In the genomic region with DNA sequence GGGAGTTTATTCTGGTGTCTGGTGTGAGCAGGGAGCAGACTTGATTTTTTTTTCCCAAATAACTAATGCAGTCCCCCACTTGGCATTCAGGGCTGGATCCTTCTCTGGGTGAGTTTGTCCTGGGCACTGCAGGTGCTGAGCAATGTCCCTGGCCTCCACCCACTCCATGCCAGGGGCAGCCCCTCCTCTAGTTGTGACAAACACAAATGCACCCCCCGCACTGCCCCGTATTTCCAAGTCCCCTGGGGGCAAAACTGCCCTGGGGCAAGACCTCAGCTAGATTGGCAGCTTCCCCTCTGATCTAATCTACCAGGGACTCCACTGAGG, we compare ENCODE assay signal across 8 cellular contexts. TPM values are rescaled to one million over a fixed set of nuclear protein-coding genes. Genes with fewer than 3 reads are reported as not detected.
DNase-seq lines count a peak whose midpoint lies in the region; ATAC-seq, FAIRE-seq and TF ChIP-seq lines count a peak whose summit lies in the region.

No MANE protein-coding gene starts in this region.

- intact Hi-C loops in kidney (cut with DNase I): no loop called here

- no peaks in the 10 kb centered on the region for H4K20me1 ChIP-seq in Karpas-422 (ENCODE audit: insufficient read depth, low read depth, low read length)
- peaks cover 48% of the 10 kb centered on the region for H4K20me1 ChIP-seq in smooth muscle cell (ENCODE audit: low read depth)

- H3K27ac ChIP-seq in Karpas-422 (ENCODE audit: low read length) (peak overlapping the region; percentile 99), duodenal mucosa (ENCODE audit: low read depth, low read length) (peak overlapping the region; percentile 32), smooth muscle cell (ENCODE audit: low read depth) (peak overlapping the region; percentile 53), kidney (ENCODE audit: low read depth in 2 of 2, low read length in 2 of 2) (peak overlapping the region in 1 of 2 donors; percentile 47)

- H3K4me3 ChIP-seq in Karpas-422 (ENCODE audit: low read length) (peak overlapping the region; percentile 58), duodenal mucosa (ENCODE audit: low read depth in 1 of 2, low read length in 2 of 2) (no peak overlapping the region), smooth muscle cell (no peak overlapping the region), kidney (ENCODE audit: low read length in 2 of 2) (no peak overlapping the region)

- peak overlapping the region; percentile 70 for H3K4me2 ChIP-seq in Karpas-422 (ENCODE audit: low read depth, low read length, poor library complexity, severe bottlenecking)
- H3K4me2 ChIP-seq in smooth muscle cell: peak overlapping the region; percentile 26

- H3K9ac ChIP-seq in Karpas-422 (ENCODE audit: low read length) (peak overlapping the region; percentile 79), duodenal mucosa (ENCODE audit: low read depth in 1 of 2, low read length in 2 of 2) (peak overlapping the region in 1 of 2 donors; percentile 6), smooth muscle cell (ENCODE audit: low read depth) (peak overlapping the region; percentile 4), kidney (ENCODE audit: low read length in 2 of 2) (no peak overlapping the region)

- peaks cover 99% of the 10 kb centered on the region for H3K4me1 ChIP-seq in Karpas-422 (ENCODE audit: low read length)
- H3K4me1 ChIP-seq in duodenal mucosa (ENCODE audit: control insufficient read depth in 1 of 2, insufficient read depth in 2 of 2, low read length in 2 of 2): peaks cover 26 to 55% of the 10 kb centered on the region in 2 donors
- peaks cover 3% of the 10 kb centered on the region for H3K4me1 ChIP-seq in smooth muscle cell (ENCODE audit: low read depth)
- peaks cover 0 to 9% of the 10 kb centered on the region in 2 donors for H3K4me1 ChIP-seq in kidney (ENCODE audit: control insufficient read depth in 1 of 2, insufficient read depth in 1 of 2, low read depth in 1 of 2, low read length in 2 of 2)

- H3K27me3 ChIP-seq in Karpas-422 (ENCODE audit: low read length): no peaks in the 10 kb centered on the region
- no peaks in the 10 kb centered on the region for H3K27me3 ChIP-seq in duodenal mucosa (ENCODE audit: control insufficient read depth in 1 of 2, insufficient read depth in 2 of 2, low read length in 2 of 2)
- no peaks in the 10 kb centered on the region for H3K27me3 ChIP-seq in smooth muscle cell (ENCODE audit: low read depth)

- DNase-seq in Karpas-422 (no peak), smooth muscle cell (lab: John Stamatoyannopoulos, UW; ENCODE audit: unreplicated experiment) (no peak), kidney glomerular epithelial cell (lab: John Stamatoyannopoulos, UW) (no peak), kidney (no peak), DMS53 (lab: John Stamatoyannopoulos, UW) (no peak), NCI-H2107 (lab: John Stamatoyannopoulos, UW) (no peak)

- TF ChIP-seq CTCF in smooth muscle cell (IDR thresholded peaks at IDR 0.05; ENCODE audit: borderline replicate concordance, insufficient read depth, poor library complexity, severe bottlenecking): no peak
- TF ChIP-seq CTCF in kidney (IDR thresholded peaks at IDR 0.05; ENCODE audit: borderline replicate concordance, extremely low read depth, insufficient read depth): no peak

- peaks cover 29% of the 10 kb centered on the region for H3K79me2 ChIP-seq in Karpas-422 (ENCODE audit: low read length)
- peaks cover 59% of the 10 kb centered on the region for H3K79me2 ChIP-seq in smooth muscle cell (ENCODE audit: low read depth)

- H3K9me3 ChIP-seq in Karpas-422 (ENCODE audit: low read length) (no peaks in the 10 kb centered on the region), duodenal mucosa (ENCODE audit: control insufficient read depth in 1 of 2, low read length in 2 of 2) (no peaks in the 10 kb centered on the region), smooth muscle cell (replicated peaks; ENCODE audit: low read depth) (no peaks in the 10 kb centered on the region), kidney (ENCODE audit: control insufficient read depth in 1 of 2, low read length in 2 of 2) (no peaks in the 10 kb centered on the region)

- H3K9me2 ChIP-seq in Karpas-422 (replicated peaks; ENCODE audit: insufficient read depth, low read length): no peaks in the 10 kb centered on the region

- ATAC-seq in GM18861 (IDR thresholded peaks at IDR 0.05; ENCODE audit: unreplicated experiment): peak; percentile 0

- H3F3A ChIP-seq in smooth muscle cell (ENCODE audit: low read depth): no peaks in the 10 kb centered on the region

- H3K36me3 ChIP-seq in Karpas-422 (ENCODE audit: insufficient read depth, low read length) (peaks cover 25% of the 10 kb centered on the region), duodenal mucosa (ENCODE audit: control insufficient read depth in 1 of 2, insufficient read depth in 2 of 2, low read length in 2 of 2) (no peaks in the 10 kb centered on the region), smooth muscle cell (ENCODE audit: low read depth) (no peaks in the 10 kb centered on the region), kidney (ENCODE audit: control insufficient read depth in 1 of 2, insufficient read depth in 2 of 2, low read length in 2 of 2) (no peaks in the 10 kb centered on the region)

- H2AFZ ChIP-seq in Karpas-422 (ENCODE audit: low read length): no peak overlapping the region
- H2AFZ ChIP-seq in smooth muscle cell (ENCODE audit: low read depth): no peak overlapping the region

- WGBS in smooth muscle cell (ENCODE audit: low lambda C conversion rate): 84% methylated on average over 2 of the region's 2 CpGs

- FAIRE-seq in kidney (lab: Jason Lieb, UNC): no peak

RNA-seq across cellular contexts. Expression of gene MOB3A, which starts 6.4 kb away (rescaled TPM):
- 153 and 219 TPM in 2 replicates for total RNA-seq in Karpas-422 (2014; rRNA removed; shearing (Covaris generic); ENCODE audit: low replicate concordance)
- total RNA-seq in smooth muscle cell (11.2 and 13.5 TPM in 2 replicates), kidney (59.7 TPM)
- polyA plus RNA-seq in smooth muscle cell (23.8 and 32.9 TPM in 2 replicates), kidney (ENCODE audit: insufficient read depth, low read depth, low replicate concordance) (16.9 TPM)

RNA-seq across cellular contexts. Expression of gene IZUMO4, which starts 7.0 kb away (rescaled TPM):
- total RNA-seq in Karpas-422 (2014; rRNA removed; shearing (Covaris generic); ENCODE audit: low replicate concordance): 285 and 487 TPM in 2 replicates
- total RNA-seq in smooth muscle cell (1.6 and 1.8 TPM in 2 replicates), kidney (4.3 TPM)
- polyA plus RNA-seq in smooth muscle cell (0.48 and 0.58 TPM in 2 replicates), kidney (ENCODE audit: insufficient read depth, low read depth, low replicate concordance) (8.9 TPM)

RNA-seq across cellular contexts. Expression of gene MKNK2, which starts 38.6 kb away (rescaled TPM):
- 526 and 862 TPM in 2 replicates for total RNA-seq in Karpas-422 (2014; rRNA removed; shearing (Covaris generic); ENCODE audit: low replicate concordance)
- 30.1 and 43.6 TPM in 2 replicates for total RNA-seq in smooth muscle cell
- 44.7 and 80.1 TPM in 2 replicates for polyA plus RNA-seq in smooth muscle cell
- total RNA-seq in kidney: 190 TPM
- 67.2 TPM for polyA plus RNA-seq in kidney (ENCODE audit: insufficient read depth, low read depth, low replicate concordance)

Comparison
In these comparisons a context has a peak if more than half of its experiments do, and no peak if none do; other contexts are left out.
1. H3K9ac ChIP-seq: peak in Karpas-422 (single experiment) and smooth muscle cell (single experiment); none in kidney (0 of 2).
2. RNA of gene IZUMO4, which starts 7.0 kb away (total RNA-seq): 285 to 487 TPM in Karpas-422; 4.3 TPM in kidney (single experiment) and 1.6 to 1.8 TPM in smooth muscle cell; every median in the first group is over 10 times any median in the second.